Comparison of ENCODE assay signal across 29 cellular contexts in the genomic region with DNA sequence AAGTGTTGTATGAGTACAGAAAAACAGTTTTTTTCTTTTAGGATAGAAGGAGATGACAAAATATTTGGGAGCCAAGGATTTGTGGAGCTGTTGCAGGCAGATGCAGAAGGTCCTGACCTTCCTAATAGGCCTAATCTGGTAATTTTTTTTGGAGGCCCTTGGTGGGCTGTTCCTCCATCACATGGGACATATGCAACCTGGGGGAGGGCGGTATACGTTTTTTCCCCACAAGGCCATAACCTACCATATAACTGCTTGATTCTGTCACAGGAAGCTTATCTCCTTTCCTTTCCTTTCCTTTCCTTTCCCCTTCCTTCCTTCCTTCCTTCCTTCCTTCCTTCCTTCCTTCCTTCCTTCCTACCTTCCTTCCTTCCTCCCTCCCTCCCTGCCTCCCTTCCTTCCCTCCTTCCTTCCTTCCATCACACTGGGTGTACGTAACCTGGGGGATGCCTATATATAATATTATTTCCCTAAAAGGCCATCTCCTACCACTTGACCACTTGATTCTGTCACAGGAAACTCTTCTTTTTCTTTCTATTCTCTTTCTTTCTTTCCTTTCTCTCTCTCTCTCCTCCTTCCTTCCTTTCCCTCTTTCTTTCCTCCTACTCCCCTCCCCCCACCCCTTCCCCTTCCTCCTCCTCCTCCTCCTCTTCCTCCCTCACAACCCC.
"Had no signal": no experiment of that assay in that cellular context is flagged by ENCODE, and none has a peak within 500 bp of the region (broad histone marks: within the 10 kb centered on the region; RNA-seq: fewer than 3 reads in every experiment).

No MANE protein-coding gene starts in this region.

- FAIRE-seq: colon, endometrium, endothelial cell of umbilical vein, frontal cortex had no signal

- H3K27me3 ChIP-seq: colonic mucosa, dorsolateral prefrontal cortex, esophagus muscularis mucosa, gastrocnemius medialis, gastroesophageal sphincter, heart left ventricle had no signal

- H3K27ac Mint-ChIP-seq: dendritic cell treated with granulocyte-macrophage colony-stimulating factor and Interleukin-4, amounts not matched to agents 40 ng/mL and 50 ng/mL, for 4 days; effector memory CD8-positive, alpha-beta T cell; endodermal cell had no signal

- H3K4me3 Mint-ChIP-seq: dendritic cell treated with granulocyte-macrophage colony-stimulating factor and Interleukin-4, amounts not matched to agents 40 ng/mL and 50 ng/mL, for 4 days; effector memory CD8-positive, alpha-beta T cell; endodermal cell had no signal

- H3K4me3 ChIP-seq: colonic mucosa, coronary artery, dorsolateral prefrontal cortex, esophagus muscularis mucosa, esophagus squamous epithelium, gastrocnemius medialis, gastroesophageal sphincter, heart left ventricle, heart right ventricle had no signal

- H3K9me3 ChIP-seq: colonic mucosa had no signal

- H3K27ac ChIP-seq: colonic mucosa, coronary artery, dorsolateral prefrontal cortex, epithelial cell of prostate, esophagus muscularis mucosa, esophagus squamous epithelium, foreskin keratinocyte, gastrocnemius medialis, gastroesophageal sphincter, heart left ventricle, heart right ventricle had no signal

- DNase-seq: colonic mucosa; cortex of kidney; dermis blood vessel endothelial cell; dorsolateral prefrontal cortex; effector CD4-positive, alpha-beta T cell; effector CD8-positive, alpha-beta T cell; effector memory CD4-positive, alpha-beta T cell; effector memory CD8-positive, alpha-beta T cell; endodermal cell; erythroblast; esophagus squamous epithelium; foreskin fibroblast; foreskin keratinocyte; foreskin melanocyte; gastrocnemius medialis; glutamatergic neuron; head of caudate nucleus; heart left ventricle; heart right ventricle had no signal

- H3K4me1 Mint-ChIP-seq: endodermal cell had no signal

- ATAC-seq: effector memory CD8-positive, alpha-beta T cell; esophagus mucosa; foreskin keratinocyte; gastrocnemius medialis; gastroesophageal sphincter; heart left ventricle; heart right ventricle had no signal

- H3K4me1 ChIP-seq: colonic mucosa, esophagus muscularis mucosa, esophagus squamous epithelium, foreskin keratinocyte, gastrocnemius medialis, gastroesophageal sphincter, heart left ventricle, heart right ventricle had no signal

- H3K36me3 ChIP-seq: colonic mucosa, esophagus muscularis mucosa, esophagus squamous epithelium, gastrocnemius medialis, gastroesophageal sphincter, heart left ventricle, heart right ventricle had no signal
